1 cellular context compared by ENCODE assay signal in genomic region chr16:67391424-67392300, GRCh38.
TF ChIP-seq lines count a peak whose summit lies in the region.

No MANE protein-coding gene starts in this region.

TF ChIP-seq in H1, 55 proteins besides CTCF, POLR2A, EP300 and RAD21:
- TF ChIP-seq, protein P1, sequence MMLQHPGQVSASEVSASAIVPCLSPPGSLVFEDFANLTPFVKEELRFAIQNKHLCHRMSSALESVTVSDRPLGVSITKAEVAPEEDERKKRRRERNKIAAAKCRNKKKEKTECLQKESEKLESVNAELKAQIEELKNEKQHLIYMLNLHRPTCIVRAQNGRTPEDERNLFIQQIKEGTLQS (IDR thresholded peaks at IDR 0.05; ENCODE audit: insufficient read depth, low read depth, low read length): no peak
- TF ChIP-seq EZH2 (IDR thresholded peaks at IDR 0.05; ENCODE audit: low read depth, low read length, severe bottlenecking) (no peak), RFX5 (IDR thresholded peaks at IDR 0.05; ENCODE audit: borderline replicate concordance, low read depth, low read length) (no peak), FOSL1 (IDR thresholded peaks at IDR 0.05; ENCODE audit: insufficient read depth, low read depth, low read length) (no peak), TBP (IDR thresholded peaks at IDR 0.05; ENCODE audit: low read depth, low read length) (no peak), JUN (IDR thresholded peaks at IDR 0.05; ENCODE audit: low read depth, low read length) (no peak), SIRT6 (IDR thresholded peaks at IDR 0.05; ENCODE audit: low read length) (no peak), NANOG (IDR thresholded peaks at IDR 0.05; ENCODE audit: insufficient read depth, low read depth, low read length, poor library complexity, severe bottlenecking) (no peak)
